In genomic region chr9:3920586-3921582, GRCh38 we compare ENCODE assay signal across 31 cellular contexts.
DNase-seq lines count a peak whose midpoint lies in the region; ATAC-seq and TF ChIP-seq lines count a peak whose summit lies in the region.
"Had no signal": no experiment of that assay in that cellular context is flagged by ENCODE, and none has a peak within 500 bp of the region (broad histone marks: within the 10 kb centered on the region; RNA-seq: fewer than 3 reads in every experiment).

No MANE protein-coding gene starts in this region.

- 67 to 73% (median 69%) methylated on average over 9 of the region's 9 CpGs for WGBS in adrenal gland, 4 donors

- ATAC-seq in GM23338, result no peak
- no peak for ATAC-seq in PC-3
- ATAC-seq in mucosa of descending colon, result peak; percentile 90
- ATAC-seq in HG03460 (IDR thresholded peaks at IDR 0.05; ENCODE audit: unreplicated experiment), result no peak
- ATAC-seq: activated CD4-positive, alpha-beta T cell treated with anti-CD3 and anti-CD28 coated beads for 36 hours; activated naive CD8-positive, alpha-beta T cell treated with anti-CD3 and anti-CD28 coated beads, Interleukin-2, amount 50 U/mL, for 24 hours; gastrocnemius medialis; naive thymus-derived CD4-positive, alpha-beta T cell; Right ventricle myocardium inferior had no signal

- H3K9me3 ChIP-seq in PC-3 (ENCODE audit: low read length) (no peaks in the 10 kb centered on the region), colonic mucosa (no peaks in the 10 kb centered on the region), mucosa of descending colon (no peaks in the 10 kb centered on the region), adrenal gland (replicated peaks in 1 of 3) (no peaks in the 10 kb centered on the region)
- H3K9me3 ChIP-seq: esophagus squamous epithelium, gastrocnemius medialis, left ventricle myocardium inferior, thoracic aorta, uterus had no signal

- TF ChIP-seq POLR2A in adrenal gland (IDR thresholded peaks at IDR 0.05), result no peak

- H3F3A ChIP-seq in GM23338 (replicated peaks; ENCODE audit: low read depth) (no peaks in the 10 kb centered on the region), PC-3 (ENCODE audit: low read length, unreplicated experiment) (no peaks in the 10 kb centered on the region)

- DNase-seq in GM23338 (ENCODE audit: low spot score), result no peak
- peak; percentile 32 for DNase-seq in PC-3
- no peak for DNase-seq in colonic mucosa
- no peak for DNase-seq in mucosa of descending colon
- no peak for DNase-seq in adrenal gland
- no peak for DNase-seq in LoVo (ENCODE audit: low spot score)
- no peak for DNase-seq in foreskin melanocyte
- DNase-seq: activated CD4-positive, alpha-beta T cell treated with anti-CD3 and anti-CD28 coated beads for 36 hours; activated effector memory CD4-positive, alpha-beta T cell treated with anti-CD3 and anti-CD28 coated beads, Interleukin-2, amount 50 U/mL, for 16 hours; activated naive CD8-positive, alpha-beta T cell treated with anti-CD3 and anti-CD28 coated beads, Interleukin-2, amount 50 U/mL, for 24 hours; DMS79 treated with DMSO at 0.1 percent for 48 hours; esophagus squamous epithelium; gastrocnemius medialis; hippocampal formation; left ventricle myocardium inferior; naive thymus-derived CD4-positive, alpha-beta T cell; NCI-H1092; NCI-H187; NCI-H345; NCI-H82; OCI-M1; uterus had no signal

- H3K4me2 ChIP-seq in GM23338 (no peak overlapping the region), PC-3 (ENCODE audit: low read length) (no peak overlapping the region)
- H3K4me2 ChIP-seq: BLaER1 treated with 17β-estradiol and CSF1 and Interleukin-3, amounts not matched to agents 10 nM and 100 nM had no signal

- H3K27ac ChIP-seq in GM23338 (ENCODE audit: low read depth) (no peak overlapping the region), PC-3 (ENCODE audit: low read length) (peak overlapping the region; percentile 74), colonic mucosa (peak overlapping the region; percentile 7), adrenal gland (no peak overlapping the region)
- H3K27ac ChIP-seq: BLaER1 treated with 17β-estradiol and CSF1 and Interleukin-3, amounts not matched to agents 10 nM and 100 nM; esophagus squamous epithelium; gastrocnemius medialis; left ventricle myocardium inferior; skin epidermis; thoracic aorta; uterus had no signal

- peaks cover 3% of the 10 kb centered on the region for H3K27me3 Mint-ChIP-seq in GM23338 (ENCODE audit: insufficient read depth, low read depth, poor library complexity)
- H3K27me3 Mint-ChIP-seq: naive thymus-derived CD4-positive, alpha-beta T cell had no signal

- H2AFZ ChIP-seq in GM23338 (0 out of 2 replicates have a peak overlapping the region, but pooled peaks have one; percentile 45), PC-3 (ENCODE audit: low read length) (no peak overlapping the region)

- H3K4me1 ChIP-seq in GM23338 (ENCODE audit: insufficient read depth), result no peaks in the 10 kb centered on the region
- H3K4me1 ChIP-seq in PC-3 (ENCODE audit: insufficient read depth, low read length), result peaks cover 12% of the 10 kb centered on the region; the same call in 1 of the 2 replicates
- no peaks in the 10 kb centered on the region for H3K4me1 ChIP-seq in colonic mucosa
- no peaks in the 10 kb centered on the region for H3K4me1 ChIP-seq in mucosa of descending colon (ENCODE audit: low read depth)
- no peaks in the 10 kb centered on the region for H3K4me1 ChIP-seq in adrenal gland (replicated peaks in 1 of 2)
- H3K4me1 ChIP-seq: gastrocnemius medialis, uterus had no signal

- no peak overlapping the region for H3K4me3 Mint-ChIP-seq in GM23338
- H3K4me3 Mint-ChIP-seq: activated CD4-positive, alpha-beta T cell treated with anti-CD3 and anti-CD28 coated beads for 36 hours; activated naive CD8-positive, alpha-beta T cell treated with anti-CD3 and anti-CD28 coated beads, Interleukin-2, amount 50 U/mL, for 24 hours; brain; mesothelial cell of epicardium; naive thymus-derived CD4-positive, alpha-beta T cell; stimulated activated naive CD8-positive, alpha-beta T cell treated with anti-CD3 and anti-CD28 coated beads, Interleukin-15, Interleukin-2, amounts not matched to agents 100 ng/mL and 50 ng/mL, for 24 hours; T-helper 2 cell treated with Interferon-gamma antibody and Interleukin-4, amounts not matched to agents 5 μg/mL and 100 μg/mL, for 36 hours had no signal

- H3K36me3 ChIP-seq in GM23338 (ENCODE audit: insufficient read depth) (no peaks in the 10 kb centered on the region), PC-3 (ENCODE audit: low read depth, low read length) (no peaks in the 10 kb centered on the region), colonic mucosa (no peaks in the 10 kb centered on the region), mucosa of descending colon (ENCODE audit: low read depth) (no peaks in the 10 kb centered on the region), adrenal gland (replicated peaks in 1 of 2) (no peaks in the 10 kb centered on the region)
- H3K36me3 ChIP-seq: BLaER1 treated with 17β-estradiol and CSF1 and Interleukin-3, amounts not matched to agents 10 nM and 100 nM; esophagus squamous epithelium; gastrocnemius medialis; left ventricle myocardium inferior; thoracic aorta; uterus had no signal

- no peaks in the 10 kb centered on the region for H3K79me2 ChIP-seq in GM23338 (replicated peaks; ENCODE audit: insufficient read depth)
- H3K79me2 ChIP-seq in PC-3 (ENCODE audit: low read length), result no peaks in the 10 kb centered on the region

- H4K20me1 ChIP-seq in GM23338 (replicated peaks; ENCODE audit: insufficient read depth) (no peaks in the 10 kb centered on the region), PC-3 (ENCODE audit: low read length) (no peaks in the 10 kb centered on the region)
- H4K20me1 ChIP-seq: BLaER1 treated with 17β-estradiol and CSF1 and Interleukin-3, amounts not matched to agents 10 nM and 100 nM had no signal

- BruUV-seq in PC-3 (replicated peaks; lab: Mats Ljungman, UMichigan), result no TSS peak

- H3K4me3 ChIP-seq in GM23338, result no peak overlapping the region
- no peak overlapping the region for H3K4me3 ChIP-seq in PC-3 (ENCODE audit: low read length)
- H3K4me3 ChIP-seq in colonic mucosa, result no peak overlapping the region
- no peak overlapping the region for H3K4me3 ChIP-seq in mucosa of descending colon
- no peak overlapping the region for H3K4me3 ChIP-seq in adrenal gland
- H3K4me3 ChIP-seq: BLaER1 treated with 17β-estradiol and CSF1 and Interleukin-3, amounts not matched to agents 10 nM and 100 nM; esophagus squamous epithelium; gastrocnemius medialis; left ventricle myocardium inferior; skin epidermis; thoracic aorta; uterus had no signal

- H3K4me1 Mint-ChIP-seq in GM23338, result peaks cover 8% of the 10 kb centered on the region; the same call in 2 of the 3 replicates
- H3K4me1 Mint-ChIP-seq: activated CD4-positive, alpha-beta T cell treated with anti-CD3 and anti-CD28 coated beads for 36 hours; activated naive CD8-positive, alpha-beta T cell treated with anti-CD3 and anti-CD28 coated beads, Interleukin-2, amount 50 U/mL, for 24 hours; mesothelial cell of epicardium; naive thymus-derived CD4-positive, alpha-beta T cell had no signal

- no peaks in the 10 kb centered on the region for H3K36me3 Mint-ChIP-seq in GM23338 (ENCODE audit: low read depth)
- H3K36me3 Mint-ChIP-seq: mesothelial cell of epicardium; naive thymus-derived CD4-positive, alpha-beta T cell had no signal

- no peaks in the 10 kb centered on the region for H3K27me3 ChIP-seq in GM23338 (ENCODE audit: insufficient read depth)
- no peaks in the 10 kb centered on the region for H3K27me3 ChIP-seq in PC-3 (ENCODE audit: low read length)
- no peaks in the 10 kb centered on the region for H3K27me3 ChIP-seq in colonic mucosa
- no peaks in the 10 kb centered on the region for H3K27me3 ChIP-seq in adrenal gland
- H3K27me3 ChIP-seq: BLaER1 treated with 17β-estradiol and CSF1 and Interleukin-3, amounts not matched to agents 10 nM and 100 nM; esophagus squamous epithelium; gastrocnemius medialis; uterus had no signal

- TF ChIP-seq CTCF in GM23338 (conservative IDR thresholded peaks at IDR 0.05; ENCODE audit: low read depth in 2 of 2) (no peak), PC-3 (conservative IDR thresholded peaks at IDR 0.05; ENCODE audit: low read depth, low read length) (no peak), colonic mucosa (IDR thresholded peaks at IDR 0.05) (no peak), mucosa of descending colon (IDR thresholded peaks at IDR 0.05) (no peak), adrenal gland (IDR thresholded peaks at IDR 0.05) (no peak)

- no peaks in the 10 kb centered on the region; the same call in 2 of the 3 replicates for H3K9me3 Mint-ChIP-seq in GM23338
- H3K9me3 Mint-ChIP-seq: activated naive CD8-positive, alpha-beta T cell treated with anti-CD3 and anti-CD28 coated beads, Interleukin-2, amount 50 U/mL, for 24 hours; mesothelial cell of epicardium; stimulated activated naive CD8-positive, alpha-beta T cell treated with anti-CD3 and anti-CD28 coated beads, Interleukin-15, Interleukin-2, amounts not matched to agents 100 ng/mL and 50 ng/mL, for 24 hours; T-helper 2 cell treated with Interferon-gamma antibody and Interleukin-4, amounts not matched to agents 5 μg/mL and 100 μg/mL, for 36 hours had no signal

- CTCF ChIA-PET in PC-3 (lab: Charles Lee), result no interaction called here

- H3K9me2 ChIP-seq in GM23338 (ENCODE audit: insufficient read depth) (peaks cover 4% of the 10 kb centered on the region), PC-3 (replicated peaks; ENCODE audit: low read length) (no peaks in the 10 kb centered on the region)

- POLR2A ChIA-PET in PC-3 (lab: Charles Lee; ENCODE audit: unreplicated experiment), result no interaction called here

- intact Hi-C loops in PC-3 (cut with micrococcal nuclease) (no loop called here), colonic mucosa (cut with DNase I) (no loop called here), mucosa of descending colon (cut with DNase I, micrococcal nuclease) (no loop called here), adrenal gland (cut with DNase I) (no loop called here)

- H3K27ac Mint-ChIP-seq in GM23338, result no peak overlapping the region
- H3K27ac Mint-ChIP-seq: activated CD4-positive, alpha-beta T cell treated with anti-CD3 and anti-CD28 coated beads for 36 hours; activated naive CD8-positive, alpha-beta T cell treated with anti-CD3 and anti-CD28 coated beads, Interleukin-2, amount 50 U/mL, for 24 hours; mesothelial cell of epicardium; naive thymus-derived CD4-positive, alpha-beta T cell; stimulated activated naive CD8-positive, alpha-beta T cell treated with anti-CD3 and anti-CD28 coated beads, Interleukin-15, Interleukin-2, amounts not matched to agents 100 ng/mL and 50 ng/mL, for 24 hours; T-helper 2 cell treated with Interferon-gamma antibody and Interleukin-4, amounts not matched to agents 5 μg/mL and 100 μg/mL, for 36 hours had no signal

- H3K9ac ChIP-seq in PC-3 (ENCODE audit: low read length) (peak overlapping the region; percentile 51), colonic mucosa (ENCODE audit: low read depth in 2 of 2, low read length in 2 of 2) (no peak overlapping the region)
- H3K9ac ChIP-seq: BLaER1 treated with 17β-estradiol and CSF1 and Interleukin-3, amounts not matched to agents 10 nM and 100 nM had no signal

TF ChIP-seq in GM23338, 12 proteins besides CTCF, POLR2A, EP300 and RAD21 (continues in another document):
- no peak for TF ChIP-seq NANOG (IDR thresholded peaks at IDR 0.05; ENCODE audit: borderline replicate concordance)
- TF ChIP-seq ZNF331 (CRISPR knock-in tag; IDR thresholded peaks at IDR 0.05; ENCODE audit: low read depth), result no peak
- TF ChIP-seq EZH2 (IDR thresholded peaks at IDR 0.05; ENCODE audit: low read depth, unreplicated experiment), result no peak

Comparison
In these comparisons a context has a peak if more than half of its experiments do, and no peak if none do; other contexts are left out.
1. H3K27ac ChIP-seq: peak in PC-3 (single experiment) and colonic mucosa (single experiment); none in GM23338 (single experiment) and adrenal gland (0 of 5).